ENCODE assay signal across 12 cellular contexts in the genomic region with DNA sequence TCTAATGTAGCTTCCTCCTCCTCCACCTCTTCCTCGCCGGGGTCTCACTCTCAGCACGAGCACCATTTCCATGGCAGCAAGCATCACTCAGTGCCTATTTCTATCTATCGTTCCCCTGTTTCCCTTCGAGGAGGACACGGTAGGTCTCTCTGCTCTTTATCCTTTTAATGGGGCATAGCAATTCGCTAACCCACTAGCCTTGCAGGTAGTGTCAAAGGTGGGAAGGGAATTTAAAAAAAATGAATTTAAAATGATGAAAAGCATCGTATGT.
A peak's percentile ranks its signal among the peaks of the same experiment; 100 is the strongest.
DNase-seq lines count a peak whose midpoint lies in the region; ATAC-seq and TF ChIP-seq lines count a peak whose summit lies in the region.
"Had no signal": no experiment of that assay in that cellular context is flagged by ENCODE, and none has a peak within 500 bp of the region (broad histone marks: within the 10 kb centered on the region; RNA-seq: fewer than 3 reads in every experiment).

No MANE protein-coding gene starts in this region.

- H3K27ac Mint-ChIP-seq in mesothelial cell of epicardium: no peak overlapping the region

- H3K27me3 ChIP-seq in PC-3 (ENCODE audit: low read length) (no peaks in the 10 kb centered on the region), duodenal mucosa (ENCODE audit: control insufficient read depth in 1 of 2, insufficient read depth in 2 of 2, low read length in 2 of 2) (peaks cover 12 to 26% of the 10 kb centered on the region in 2 donors), suprapubic skin (peaks cover 42% of the 10 kb centered on the region)

- peaks cover 52% of the 10 kb centered on the region for H3K4me1 Mint-ChIP-seq in mesothelial cell of epicardium

- H3K4me1 ChIP-seq in PC-3 (ENCODE audit: insufficient read depth, low read length) (peaks cover 15% of the 10 kb centered on the region; the same call in 1 of the 2 replicates), duodenal mucosa (ENCODE audit: control insufficient read depth in 1 of 2, insufficient read depth in 2 of 2, low read length in 2 of 2) (peaks cover 7 to 16% of the 10 kb centered on the region in 2 donors), suprapubic skin (peaks cover 23% of the 10 kb centered on the region)

- H3K9me3 ChIP-seq in PC-3 (ENCODE audit: low read length) (no peaks in the 10 kb centered on the region), duodenal mucosa (ENCODE audit: control insufficient read depth in 1 of 2, low read length in 2 of 2) (no peaks in the 10 kb centered on the region), suprapubic skin (no peaks in the 10 kb centered on the region)
- H3K9me3 ChIP-seq: mucosa of descending colon had no signal

- H3K4me3 Mint-ChIP-seq in mesothelial cell of epicardium: peak overlapping the region; percentile 95

- ATAC-seq in PC-3 (no peak), GM18498 (IDR thresholded peaks at IDR 0.05; ENCODE audit: unreplicated experiment) (no peak), GM21515 (IDR thresholded peaks at IDR 0.05; ENCODE audit: unreplicated experiment) (no peak)
- ATAC-seq: Panc1 had no signal

- no TSS peak for BruUV-seq in PC-3 (replicated peaks; lab: Mats Ljungman, UMichigan)

- H3K9me2 ChIP-seq in PC-3 (replicated peaks; ENCODE audit: low read length): no peaks in the 10 kb centered on the region

- H3K36me3 Mint-ChIP-seq in mesothelial cell of epicardium: no peaks in the 10 kb centered on the region

- CTCF ChIA-PET in PC-3 (lab: Charles Lee): interaction anchor here (1.0 kb wide), 1 partner anchor 126 kb away, joined by 4 read pairs; no protein-coding TSS in a partner anchor

- WGBS in suprapubic skin: 9% methylated on average over 8 of the region's 8 CpGs

- intact Hi-C loops in PC-3 (cut with micrococcal nuclease): no loop called here

- H3F3A ChIP-seq in PC-3 (ENCODE audit: low read length, unreplicated experiment): no peaks in the 10 kb centered on the region

- TF ChIP-seq CTCF in PC-3 (conservative IDR thresholded peaks at IDR 0.05; ENCODE audit: low read depth, low read length) (no peak), mesothelial cell of epicardium (IDR thresholded peaks at IDR 0.05; ENCODE audit: unreplicated experiment) (no peak), suprapubic skin (IDR thresholded peaks at IDR 0.05) (no peak)

- H3K27ac ChIP-seq in PC-3 (ENCODE audit: low read length): no peak overlapping the region
- no peak overlapping the region for H3K27ac ChIP-seq in duodenal mucosa (ENCODE audit: low read depth, low read length)
- H3K27ac ChIP-seq in suprapubic skin: no peak overlapping the region

- no peak for DNase-seq in PC-3
- no peak for DNase-seq in mesothelial cell of epicardium (ENCODE audit: low spot score in 2 of 2, unreplicated experiment in 2 of 2)
- DNase-seq in suprapubic skin (ENCODE audit: low spot score in 2 of 2): no peak
- DNase-seq in SW480 (ENCODE audit: low spot score): no peak
- DNase-seq: activated CD8-positive, alpha-beta memory T cell treated with anti-CD3 and anti-CD28 coated beads, Interleukin-2, amount 50 U/mL, for 4 hours; foreskin melanocyte; stimulated activated CD4-positive, alpha-beta T cell treated with anti-CD3 and anti-CD28 coated beads, Interleukin-4, amount 100 ng/mL, for 24 hours had no signal

- TF ChIP-seq EP300 in suprapubic skin (IDR thresholded peaks at IDR 0.05): no peak

- H4K20me1 ChIP-seq in PC-3 (ENCODE audit: low read length): no peaks in the 10 kb centered on the region

- H3K4me3 ChIP-seq in PC-3 (ENCODE audit: low read length): peak overlapping the region; percentile 82
- H3K4me3 ChIP-seq in duodenal mucosa (ENCODE audit: low read depth in 1 of 2, low read length in 2 of 2): peak overlapping the region; percentile 65 to 71
- H3K4me3 ChIP-seq in suprapubic skin: peak overlapping the region; percentile 56
- H3K4me3 ChIP-seq: mucosa of descending colon had no signal

- peak overlapping the region; percentile 96 for H3K4me2 ChIP-seq in PC-3 (ENCODE audit: low read length)

- H3K9me3 Mint-ChIP-seq in mesothelial cell of epicardium: no peaks in the 10 kb centered on the region

- H3K9ac ChIP-seq in PC-3 (ENCODE audit: low read length): no peak overlapping the region
- no peak overlapping the region for H3K9ac ChIP-seq in duodenal mucosa (ENCODE audit: low read depth in 1 of 2, low read length in 2 of 2)

- H3K79me2 ChIP-seq in PC-3 (ENCODE audit: low read length): no peaks in the 10 kb centered on the region

- peaks cover 68% of the 10 kb centered on the region for H3K27me3 Mint-ChIP-seq in mesothelial cell of epicardium (ENCODE audit: low read depth)

- no peaks in the 10 kb centered on the region for H3K36me3 ChIP-seq in PC-3 (ENCODE audit: low read depth, low read length)
- H3K36me3 ChIP-seq in duodenal mucosa (ENCODE audit: control insufficient read depth in 1 of 2, insufficient read depth in 2 of 2, low read length in 2 of 2): no peaks in the 10 kb centered on the region
- H3K36me3 ChIP-seq in suprapubic skin: no peaks in the 10 kb centered on the region

- POLR2A ChIA-PET in PC-3 (lab: Charles Lee; ENCODE audit: unreplicated experiment): interaction anchor here (0.6 kb wide), 1 partner anchor 740 kb away, joined by 4 read pairs; no protein-coding TSS in a partner anchor

- TF ChIP-seq POLR2A in suprapubic skin (IDR thresholded peaks at IDR 0.05): no peak

- peak overlapping the region; percentile 93; the same call in 1 of the 2 replicates for H2AFZ ChIP-seq in PC-3 (ENCODE audit: low read length)
